1 cellular context compared by ENCODE assay signal in genomic region chr11:129871914-129872313, GRCh38.
A peak's percentile ranks its signal among the peaks of the same experiment; 100 is the strongest.
TF ChIP-seq lines count a peak whose summit lies in the region.

No MANE protein-coding gene starts in this region.

TF ChIP-seq in neural cell, 6 proteins besides CTCF, POLR2A, EP300 and RAD21 (continued from another document):
- TF ChIP-seq REST (IDR thresholded peaks at IDR 0.05; ENCODE audit: borderline replicate concordance) (peak; percentile 63), SMC3 (conservative IDR thresholded peaks at IDR 0.05; ENCODE audit: poor library complexity) (no peak), MXI1 (conservative IDR thresholded peaks at IDR 0.05; ENCODE audit: poor library complexity, severe bottlenecking) (no peak)
